In the genomic region with DNA sequence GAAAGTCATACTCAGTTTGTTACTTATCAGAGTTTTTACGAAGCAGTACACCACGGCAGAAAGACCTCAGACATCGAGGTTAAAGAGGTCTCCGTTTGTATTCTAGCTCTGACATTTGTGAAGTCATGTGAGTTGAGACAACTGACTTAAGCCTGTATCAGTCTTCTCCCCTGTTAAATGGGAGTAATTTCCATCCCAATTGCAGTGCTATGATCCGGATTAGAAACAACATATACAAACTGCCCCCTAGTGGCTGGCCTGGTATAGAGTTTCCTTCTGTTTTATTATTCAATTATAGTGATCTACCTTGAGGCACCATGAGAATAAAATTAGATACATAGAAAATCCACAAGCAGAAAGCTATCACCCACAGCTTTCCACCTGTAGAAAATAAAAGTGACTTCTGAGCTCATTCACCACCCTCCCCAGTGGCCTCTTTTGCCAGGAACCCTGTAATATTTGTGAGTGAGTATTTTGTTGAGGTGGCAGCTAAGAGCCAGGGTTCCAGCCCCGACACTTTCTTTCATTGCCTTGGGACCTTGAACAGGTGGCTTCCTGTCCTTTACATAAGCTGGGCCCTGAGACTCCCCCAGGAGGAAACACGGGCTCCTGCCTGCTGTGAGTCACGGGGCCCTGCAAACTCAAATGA, we compare ENCODE assay signal across 8 cellular contexts.
A peak's percentile ranks its signal among the peaks of the same experiment; 100 is the strongest.
DNase-seq lines count a peak whose midpoint lies in the region; ATAC-seq and TF ChIP-seq lines count a peak whose summit lies in the region.

No MANE protein-coding gene starts in this region.

- WGBS in tibial nerve, 2 donors: 77% methylated on average over 8 of the region's 8 CpGs

- TF ChIP-seq EP300 in tibial nerve (IDR thresholded peaks at IDR 0.05): no peak

- intact Hi-C loops in PC-3 (cut with micrococcal nuclease): no loop called here

- peak; percentile 34 for DNase-seq in GM10248 (ENCODE audit: extremely low spot score)
- DNase-seq in PC-3: peak; percentile 32
- DNase-seq in foreskin keratinocyte: peak in 1 of 2 donors; percentile 15
- DNase-seq in tibial nerve (ENCODE audit: low spot score in 2 of 2): peak in 1 of 2 donors; percentile 54
- no peak for DNase-seq in GF-D8 (lab: John Stamatoyannopoulos, UW)

- H3K9me3 ChIP-seq in PC-3 (ENCODE audit: low read length) (no peaks in the 10 kb centered on the region), tibial nerve (no peaks in the 10 kb centered on the region)

- H3K4me3 ChIP-seq in PC-3 (ENCODE audit: low read length) (no peak overlapping the region), tibial nerve (no peak overlapping the region)

- TF ChIP-seq CTCF in 22Rv1 (IDR thresholded peaks at IDR 0.05) (peak; percentile 76), GM10248 (IDR thresholded peaks at IDR 0.05; ENCODE audit: control extremely low read depth, extremely low read depth, low read depth, missing control alignments) (peak; percentile 55), PC-3 (conservative IDR thresholded peaks at IDR 0.05; ENCODE audit: low read depth, low read length) (peak; percentile 64), foreskin keratinocyte (conservative IDR thresholded peaks at IDR 0.05) (peak; percentile 62), tibial nerve (IDR thresholded peaks at IDR 0.05) (peak; percentile 23 to 46 (median 39))

- H3K4me2 ChIP-seq in PC-3 (ENCODE audit: low read length): no peak overlapping the region

- H3K27ac ChIP-seq in 22Rv1 (no peak overlapping the region), PC-3 (ENCODE audit: low read length) (no peak overlapping the region), foreskin keratinocyte (no peak overlapping the region), tibial nerve (no peak overlapping the region)

- no peaks in the 10 kb centered on the region for H4K20me1 ChIP-seq in PC-3 (ENCODE audit: low read length)

- H3K9me2 ChIP-seq in PC-3 (replicated peaks; ENCODE audit: low read length): no peaks in the 10 kb centered on the region

- BruUV-seq in PC-3 (replicated peaks; lab: Mats Ljungman, UMichigan): no TSS peak

- TF ChIP-seq POLR2A in tibial nerve (IDR thresholded peaks at IDR 0.05): no peak

- no peaks in the 10 kb centered on the region for H3F3A ChIP-seq in PC-3 (ENCODE audit: low read length, unreplicated experiment)

- H3K4me1 ChIP-seq in PC-3 (ENCODE audit: insufficient read depth, low read length) (no peaks in the 10 kb centered on the region), foreskin keratinocyte (no peaks in the 10 kb centered on the region), tibial nerve (peaks cover 0 to 24% (median 7%) of the 10 kb centered on the region in 4 donors)

- CTCF ChIA-PET in GM10248 (lab: Yijun Ruan, JAX): interaction anchor here (0.7 to 1.9 kb wide), 8 partner anchors 10 to 1119 kb away, joined by 3 to 5 read pairs (median 4); no protein-coding TSS in a partner anchor
- CTCF ChIA-PET in PC-3 (lab: Charles Lee): no interaction called here

- H3K27me3 ChIP-seq in PC-3 (ENCODE audit: low read length) (no peaks in the 10 kb centered on the region), foreskin keratinocyte (no peaks in the 10 kb centered on the region), tibial nerve (no peaks in the 10 kb centered on the region)

- POLR2A ChIA-PET in GM10248 (lab: Yijun Ruan, JAX) (no interaction called here), PC-3 (lab: Charles Lee; ENCODE audit: unreplicated experiment) (no interaction called here)

- ATAC-seq in PC-3 (no peak), foreskin keratinocyte (peak; percentile 48), HG02870 (IDR thresholded peaks at IDR 0.05; ENCODE audit: unreplicated experiment) (no peak), GM18517 (IDR thresholded peaks at IDR 0.05; ENCODE audit: unreplicated experiment) (no peak)

- H3K36me3 ChIP-seq in PC-3 (ENCODE audit: low read depth, low read length) (no peaks in the 10 kb centered on the region), tibial nerve (no peaks in the 10 kb centered on the region)

- H3K79me2 ChIP-seq in PC-3 (ENCODE audit: low read length): no peaks in the 10 kb centered on the region

- H2AFZ ChIP-seq in PC-3 (ENCODE audit: low read length): no peak overlapping the region

- H3K9ac ChIP-seq in PC-3 (ENCODE audit: low read length): no peak overlapping the region
